Comparison of ENCODE assay signal across 12 cellular contexts in the genomic region with DNA sequence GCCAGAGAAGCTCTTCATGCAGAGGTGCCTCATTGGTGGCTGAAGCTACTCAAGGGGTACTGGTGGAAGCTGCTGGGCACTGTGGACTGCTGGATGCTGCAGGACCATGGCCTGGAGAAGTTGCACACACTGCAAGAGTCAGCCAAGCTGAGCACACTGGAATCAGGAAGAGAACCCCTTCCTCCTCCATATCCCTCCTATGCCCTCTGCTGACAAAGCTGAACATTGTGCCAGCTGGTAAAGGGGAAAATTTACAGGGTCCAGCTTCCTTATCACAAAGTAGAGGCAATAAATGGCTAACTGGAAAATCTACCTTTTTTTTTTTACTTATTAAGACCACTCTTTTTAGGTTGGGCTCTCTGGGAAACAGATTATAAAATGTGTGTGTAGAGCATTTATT.
DNase-seq lines count a peak whose midpoint lies in the region; ATAC-seq and TF ChIP-seq lines count a peak whose summit lies in the region.
"Had no signal": no experiment of that assay in that cellular context is flagged by ENCODE, and none has a peak within 500 bp of the region (broad histone marks: within the 10 kb centered on the region; RNA-seq: fewer than 3 reads in every experiment).

No MANE protein-coding gene starts in this region.

- DNase-seq in NCI-H2107 treated with DMSO at 0.1 percent for 48 hours (lab: John Stamatoyannopoulos, UW; ENCODE audit: unreplicated experiment) (peak; percentile 93), NCI-H2107 (lab: John Stamatoyannopoulos, UW) (no peak), LNCaP clone FGC (ENCODE audit: low read depth) (no peak), SW480 (ENCODE audit: low spot score) (peak; percentile 22), left kidney (ENCODE audit: low read depth, low spot score) (peak; percentile 48), NCI-H1930 (lab: John Stamatoyannopoulos, UW) (no peak)
- DNase-seq: ACHN, head of caudate nucleus, thyroid gland had no signal

- no peak for ATAC-seq in GM18502 (IDR thresholded peaks at IDR 0.05; ENCODE audit: poor library complexity, unreplicated experiment)
- ATAC-seq in HG02678 (IDR thresholded peaks at IDR 0.05; ENCODE audit: unreplicated experiment): no peak
- ATAC-seq: Panc1 had no signal

- no peak overlapping the region for H3K4me3 ChIP-seq in LNCaP clone FGC (ENCODE audit: low read depth, low read length)
- H3K4me3 ChIP-seq: thyroid gland had no signal

- TF ChIP-seq CTCF in LNCaP clone FGC (IDR thresholded peaks at IDR 0.05; ENCODE audit: control insufficient read depth, extremely low read depth, insufficient read depth): peak; percentile 66

Comparison
In these comparisons a context has a peak if more than half of its experiments do, and no peak if none do; other contexts are left out.
1. DNase-seq: peak in NCI-H2107 treated with DMSO at 0.1 percent for 48 hours (single experiment), SW480 (single experiment) and left kidney (single experiment); none in NCI-H2107 (single experiment), LNCaP clone FGC (single experiment) and NCI-H1930 (0 of 2).